Comparison of ENCODE assay signal across 8 cellular contexts in the genomic region with DNA sequence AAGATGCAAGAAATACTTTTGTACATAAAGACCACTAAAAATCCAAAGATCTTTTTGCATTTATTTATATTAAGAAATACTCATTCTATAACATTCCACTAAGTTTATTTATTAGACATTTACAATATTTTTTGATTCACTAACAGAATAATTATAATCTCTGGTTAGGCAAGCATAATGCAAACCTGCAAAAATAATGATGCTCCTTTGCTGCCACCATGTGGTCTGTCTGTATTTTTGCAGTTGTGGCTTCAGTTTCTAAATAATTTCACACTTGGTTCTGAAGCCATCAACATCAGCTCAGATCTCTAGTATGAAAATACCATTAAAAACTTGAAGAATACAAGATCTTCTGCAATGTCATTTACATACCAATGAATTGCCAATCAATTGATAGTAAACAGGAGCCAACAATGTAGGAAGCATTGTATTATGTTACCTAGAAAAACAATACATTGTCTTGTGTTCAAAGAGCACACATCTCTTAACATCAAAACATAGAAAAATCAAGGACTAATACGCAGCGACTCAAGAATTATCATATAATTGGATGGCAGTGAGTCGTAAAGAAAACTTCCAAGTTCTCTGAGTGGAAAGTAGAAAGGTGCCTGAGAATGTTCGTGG. TPM values are rescaled to one million over a fixed set of nuclear protein-coding genes. Genes with fewer than 3 reads are reported as not detected.
A peak's percentile ranks its signal among the peaks of the same experiment; 100 is the strongest.
DNase-seq lines count a peak whose midpoint lies in the region; ATAC-seq and TF ChIP-seq lines count a peak whose summit lies in the region.

No MANE protein-coding gene starts in this region.

- peak; percentile 55 to 84 (median 72) for TF ChIP-seq CTCF in heart left ventricle (IDR thresholded peaks at IDR 0.05)

- H3K27ac Mint-ChIP-seq in CD8-positive, alpha-beta memory T cell, result no peak overlapping the region

- no peaks in the 10 kb centered on the region for H3K9me3 ChIP-seq in CD8-positive, alpha-beta memory T cell (ENCODE audit: low read length)
- H3K9me3 ChIP-seq in heart left ventricle, result no peaks in the 10 kb centered on the region

- H3K27me3 ChIP-seq in CD8-positive, alpha-beta memory T cell (ENCODE audit: insufficient read depth, low read length, poor library complexity, severe bottlenecking), result no peaks in the 10 kb centered on the region
- no peaks in the 10 kb centered on the region for H3K27me3 ChIP-seq in heart left ventricle

- intact Hi-C loops in heart left ventricle (cut with DNase I), result loop anchor here (2.0 to 10.0 kb wide), 9 partner anchors 315 to 1910 kb away; no protein-coding TSS in a partner anchor
- intact Hi-C loops in sciatic nerve (cut with DNase I), result no loop called here

- H3K4me1 ChIP-seq in CD8-positive, alpha-beta memory T cell (ENCODE audit: insufficient read depth, low read length), result no peaks in the 10 kb centered on the region
- peaks cover 0 to 18% (median 1%) of the 10 kb centered on the region in 12 donors for H3K4me1 ChIP-seq in heart left ventricle

- peak; percentile 61 for ATAC-seq in GM18870 (IDR thresholded peaks at IDR 0.05; ENCODE audit: unreplicated experiment)
- peak; percentile 77 for ATAC-seq in HG03175 (IDR thresholded peaks at IDR 0.05; ENCODE audit: unreplicated experiment)
- peak in 3 of 4 donors; percentile 50 to 72 (median 54) for ATAC-seq in heart left ventricle
- peak; percentile 72 for ATAC-seq in sciatic nerve

- H3K27me3 Mint-ChIP-seq in CD8-positive, alpha-beta memory T cell, result no peaks in the 10 kb centered on the region

- no peaks in the 10 kb centered on the region for H3K36me3 ChIP-seq in CD8-positive, alpha-beta memory T cell (ENCODE audit: insufficient read depth, low read length)
- H3K36me3 ChIP-seq in heart left ventricle, result no peaks in the 10 kb centered on the region

- no peak for TF ChIP-seq POLR2A in heart left ventricle (IDR thresholded peaks at IDR 0.05)

- WGBS in heart left ventricle, 4 donors, result 36 to 50% (median 37%) methylated on average over 4 of the region's 4 CpGs

- H3K27ac ChIP-seq in CD8-positive, alpha-beta memory T cell (ENCODE audit: low read depth, low read length), result no peak overlapping the region
- peak overlapping the region in 7 of 12 donors; percentile 2 to 73 (median 45) for H3K27ac ChIP-seq in heart left ventricle

- no peak overlapping the region for H3K4me3 Mint-ChIP-seq in CD8-positive, alpha-beta memory T cell

- H3K4me1 Mint-ChIP-seq in CD8-positive, alpha-beta memory T cell, result peaks cover 6 to 8% (median 7%) of the 10 kb centered on the region in 3 donors

- DNase-seq in CD8-positive, alpha-beta memory T cell, result peak in 4 of 5 donors; percentile 17 to 48 (median 38)
- DNase-seq in NCI-H82 treated with DMSO at 0.1 percent for 48 hours (lab: John Stamatoyannopoulos, UW; ENCODE audit: unreplicated experiment) (peak; percentile 16), heart left ventricle (peak in 1 of 5 donors; percentile 23), sciatic nerve (ENCODE audit: low spot score) (no peak), GOT3 (lab: John Stamatoyannopoulos, UW) (no peak)
- peak; percentile 6 for DNase-seq in activated gamma-delta T cell treated with anti-CD3 and anti-CD28 coated beads, Interleukin-2, amount 50 U/mL, for 16 hours (ENCODE audit: low read depth)

- CTCF ChIA-PET in CD8-positive, alpha-beta memory T cell (lab: Charles Lee), result interaction anchor here (0.6 to 1.4 kb wide), 4 partner anchors 8 to 1831 kb away, joined by 3 to 6 read pairs (median 3); no protein-coding TSS in a partner anchor

- POLR2A ChIA-PET in CD8-positive, alpha-beta memory T cell (lab: Charles Lee), result no interaction called here

- H3K36me3 Mint-ChIP-seq in CD8-positive, alpha-beta memory T cell, result no peaks in the 10 kb centered on the region

- no peak overlapping the region for H3K4me3 ChIP-seq in CD8-positive, alpha-beta memory T cell (ENCODE audit: low read length)
- no peak overlapping the region for H3K4me3 ChIP-seq in heart left ventricle

- H3K9me3 Mint-ChIP-seq in CD8-positive, alpha-beta memory T cell, result no peaks in the 10 kb centered on the region

RNA-seq across cellular contexts. Expression of gene WDR75, which starts 28.8 kb away (rescaled TPM):
- total RNA-seq in CD8-positive, alpha-beta memory T cell, result 100 to 1,000 TPM in 1 of 2 experiments, 10 to 100 TPM in 1; 95.3 to 101 TPM
- 14.6 TPM for polyA plus RNA-seq in CD8-positive, alpha-beta memory T cell
- total RNA-seq in heart left ventricle, result 10 to 100 TPM; 11.2 to 22.0 (median 14.9) TPM
- polyA plus RNA-seq in heart left ventricle, result 10 to 100 TPM; 10.6 to 18.8 TPM
- 31.5 TPM for total RNA-seq in sciatic nerve

Comparison
In these comparisons a context has a peak if more than half of its experiments do, and no peak if none do; other contexts are left out.
1. DNase-seq: peak in CD8-positive, alpha-beta memory T cell (4 of 5), NCI-H82 treated with DMSO at 0.1 percent for 48 hours (single experiment) and activated gamma-delta T cell treated with anti-CD3 and anti-CD28 coated beads, Interleukin-2, amount 50 U/mL, for 16 hours (single experiment); none in sciatic nerve (single experiment) and GOT3 (single experiment).
2. Peak in every context shown above with its lines, with median percentiles within 50 percentile points of each other: ATAC-seq.